9 cellular contexts compared by ENCODE assay signal in the genomic region with DNA sequence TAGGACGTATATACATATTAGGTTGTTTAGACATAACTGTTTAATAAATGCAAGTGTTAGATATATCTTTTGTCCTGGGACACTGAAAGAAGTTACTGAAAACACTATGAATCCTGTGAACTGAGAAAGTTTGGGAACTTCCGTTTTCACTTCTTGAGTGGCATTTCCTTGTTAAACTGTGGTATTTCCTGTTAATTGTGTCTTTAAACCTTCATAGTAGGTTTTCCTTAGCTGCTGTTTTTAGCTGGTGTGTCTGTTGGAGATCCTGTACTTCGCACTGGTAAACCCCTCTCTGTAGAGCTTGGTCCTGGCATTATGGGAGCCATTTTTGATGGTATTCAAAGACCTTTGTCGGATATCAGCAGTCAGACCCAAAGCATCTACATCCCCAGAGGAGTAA. TPM values are rescaled to one million over a fixed set of nuclear protein-coding genes. Genes with fewer than 3 reads are reported as not detected.
A peak's percentile ranks its signal among the peaks of the same experiment; 100 is the strongest.
DNase-seq lines count a peak whose midpoint lies in the region; ATAC-seq and TF ChIP-seq lines count a peak whose summit lies in the region.
"Had no signal": no experiment of that assay in that cellular context is flagged by ENCODE, and none has a peak within 500 bp of the region (broad histone marks: within the 10 kb centered on the region; RNA-seq: fewer than 3 reads in every experiment).

No MANE protein-coding gene starts in this region.

- H3K36me3 Mint-ChIP-seq in activated T-helper 2 cell treated with anti-CD3 and anti-CD28 coated beads, Interferon-gamma antibody, Interleukin-2, Interleukin-4, amounts not matched to agents 10 μg/mL and 5 μg/mL and 100 μg/mL, durations not matched to agents 14 hours and 24 hours and 36 hours (ENCODE audit: low read depth) = peaks cover 11% of the 10 kb centered on the region
- peaks cover 17% of the 10 kb centered on the region for H3K36me3 Mint-ChIP-seq in memory B cell

- CTCF ChIA-PET in A673 (lab: Charles Lee) = interaction anchor here (1.4 kb wide), 1 partner anchor 39 kb away, joined by 4 read pairs; no protein-coding TSS in a partner anchor

- POLR2A ChIA-PET in A673 (lab: Charles Lee; ENCODE audit: low non-redundant PET) = no interaction called here

- H3K36me3 ChIP-seq in A673 (ENCODE audit: insufficient read depth, low read length, poor library complexity, severe bottlenecking) = no peaks in the 10 kb centered on the region

- peak overlapping the region; percentile 4 for H3K27ac Mint-ChIP-seq in activated T-helper 2 cell treated with anti-CD3 and anti-CD28 coated beads, Interferon-gamma antibody, Interleukin-2, Interleukin-4, amounts not matched to agents 10 μg/mL and 5 μg/mL and 100 μg/mL, durations not matched to agents 14 hours and 24 hours and 36 hours
- peak overlapping the region; percentile 74 for H3K27ac Mint-ChIP-seq in memory B cell

- H3K27me3 Mint-ChIP-seq in activated T-helper 2 cell treated with anti-CD3 and anti-CD28 coated beads, Interferon-gamma antibody, Interleukin-2, Interleukin-4, amounts not matched to agents 10 μg/mL and 5 μg/mL and 100 μg/mL, durations not matched to agents 14 hours and 24 hours and 36 hours (ENCODE audit: low read depth) = no peaks in the 10 kb centered on the region
- H3K27me3 Mint-ChIP-seq in memory B cell = no peaks in the 10 kb centered on the region

- H3K27ac ChIP-seq in A673 (ENCODE audit: low read depth, low read length, poor library complexity, severe bottlenecking) = peak overlapping the region; percentile 90

- no peaks in the 10 kb centered on the region for H3K9me3 ChIP-seq in A673 (ENCODE audit: low read depth, low read length, poor library complexity, severe bottlenecking)

- BruUV-seq in A673 (replicated peaks; lab: Mats Ljungman, UMichigan) = no TSS peak

- H3K27me3 ChIP-seq in A673 (replicated peaks; ENCODE audit: insufficient read depth, low read depth, low read length, poor library complexity) = no peaks in the 10 kb centered on the region

- no peak for TF ChIP-seq CTCF in A673 (conservative IDR thresholded peaks at IDR 0.05; ENCODE audit: low read depth, low read length)

- no peak overlapping the region for H3K4me3 Mint-ChIP-seq in activated T-helper 2 cell treated with anti-CD3 and anti-CD28 coated beads, Interferon-gamma antibody, Interleukin-2, Interleukin-4, amounts not matched to agents 10 μg/mL and 5 μg/mL and 100 μg/mL, durations not matched to agents 14 hours and 24 hours and 36 hours (ENCODE audit: low read depth)
- no peak overlapping the region for H3K4me3 Mint-ChIP-seq in memory B cell

- H3K4me3 ChIP-seq in A673 (ENCODE audit: low read depth, low read length, poor library complexity, severe bottlenecking) = peak overlapping the region; percentile 22

- no peaks in the 10 kb centered on the region for H3K9me3 Mint-ChIP-seq in activated T-helper 2 cell treated with anti-CD3 and anti-CD28 coated beads, Interferon-gamma antibody, Interleukin-2, Interleukin-4, amounts not matched to agents 10 μg/mL and 5 μg/mL and 100 μg/mL, durations not matched to agents 14 hours and 24 hours and 36 hours
- no peaks in the 10 kb centered on the region for H3K9me3 Mint-ChIP-seq in memory B cell

- ATAC-seq in GM21723 (IDR thresholded peaks at IDR 0.05; ENCODE audit: unreplicated experiment) = peak; percentile 17
- no peak for ATAC-seq in memory B cell (ENCODE audit: low read depth)
- ATAC-seq in GM18519 (IDR thresholded peaks at IDR 0.05; ENCODE audit: low FRiP score, unreplicated experiment) = no peak
- no peak for ATAC-seq in GM19351 (IDR thresholded peaks at IDR 0.05; ENCODE audit: unreplicated experiment)

- DNase-seq in A673 (ENCODE audit: low spot score) (peak; percentile 94), memory B cell (ENCODE audit: low spot score in 2 of 2) (no peak), NCI-H2196 treated with DMSO at 0.1 percent for 48 hours (lab: John Stamatoyannopoulos, UW; ENCODE audit: unreplicated experiment) (no peak)
- DNase-seq in activated T-helper 2 cell treated with anti-CD3 and anti-CD28 coated beads, Interferon-gamma antibody, Interleukin-2, Interleukin-4, amounts not matched to agents 10 μg/mL and 5 μg/mL and 100 μg/mL, durations not matched to agents 14 hours and 24 hours and 36 hours (ENCODE audit: low spot score) = no peak
- no peak for DNase-seq in activated naive CD4-positive, alpha-beta T cell treated with anti-CD3 and anti-CD28 coated beads, Interleukin-2, amount 50 U/mL, for 16 hours
- DNase-seq: stimulated activated CD4-positive, alpha-beta T cell treated with anti-CD3 and anti-CD28 coated beads, Interleukin-2, amount 100 ng/mL, for 24 hours had no signal

- H3K4me1 ChIP-seq in A673 (ENCODE audit: insufficient read depth, low read length, poor library complexity, severe bottlenecking) = peaks cover 44% of the 10 kb centered on the region

- intact Hi-C loops in A673 (cut with micrococcal nuclease; ENCODE audit: unreplicated experiment) = loop anchor here (5.0 kb wide), 1 partner anchor 37 kb away; a partner anchor contains a TSS
- intact Hi-C loops in activated T-helper 2 cell treated with anti-CD3 and anti-CD28 coated beads, Interferon-gamma antibody, Interleukin-2, Interleukin-4, amounts not matched to agents 10 μg/mL and 5 μg/mL and 100 μg/mL, durations not matched to agents 14 hours and 24 hours and 36 hours (cut with micrococcal nuclease) = no loop called here

- peaks cover 5% of the 10 kb centered on the region for H3K4me1 Mint-ChIP-seq in activated T-helper 2 cell treated with anti-CD3 and anti-CD28 coated beads, Interferon-gamma antibody, Interleukin-2, Interleukin-4, amounts not matched to agents 10 μg/mL and 5 μg/mL and 100 μg/mL, durations not matched to agents 14 hours and 24 hours and 36 hours (ENCODE audit: low read depth)
- peaks cover 5% of the 10 kb centered on the region for H3K4me1 Mint-ChIP-seq in memory B cell

RNA-seq across cellular contexts. Expression of a gene that starts 37.1 kb away (rescaled TPM):
- total RNA-seq in A673 (2021) = 69.3 and 69.4 TPM in 2 replicates
- 35.7 and 38.3 TPM in 2 replicates for total RNA-seq in activated T-helper 2 cell treated with anti-CD3 and anti-CD28 coated beads, Interferon-gamma antibody, Interleukin-2, Interleukin-4, amounts not matched to agents 10 μg/mL and 5 μg/mL and 100 μg/mL, durations not matched to agents 14 hours and 24 hours and 36 hours

RNA-seq across cellular contexts. Expression of a gene that starts 37.9 kb away (rescaled TPM):
- total RNA-seq in A673 (2021) = 229 and 268 TPM in 2 replicates
- 129 and 134 TPM in 2 replicates for total RNA-seq in activated T-helper 2 cell treated with anti-CD3 and anti-CD28 coated beads, Interferon-gamma antibody, Interleukin-2, Interleukin-4, amounts not matched to agents 10 μg/mL and 5 μg/mL and 100 μg/mL, durations not matched to agents 14 hours and 24 hours and 36 hours

RNA-seq across cellular contexts. Expression of a gene that starts 54.6 kb away (rescaled TPM):
- total RNA-seq in A673 (2021) = 3.1 and 4.5 TPM in 2 replicates
- 0.37 and 0.87 TPM in 2 replicates for total RNA-seq in activated T-helper 2 cell treated with anti-CD3 and anti-CD28 coated beads, Interferon-gamma antibody, Interleukin-2, Interleukin-4, amounts not matched to agents 10 μg/mL and 5 μg/mL and 100 μg/mL, durations not matched to agents 14 hours and 24 hours and 36 hours
